In genomic region chr11:34810107-34810562, GRCh38 we compare ENCODE assay signal across 2 cellular contexts.
TF ChIP-seq lines count a peak whose summit lies in the region.

No MANE protein-coding gene starts in this region.

TF ChIP-seq in HepG2, 621 proteins besides CTCF, POLR2A, EP300 and RAD21 (continued from another document):
- TF ChIP-seq STAT6 (CRISPR knock-in tag; IDR thresholded peaks at IDR 0.05; ENCODE audit: borderline replicate concordance) (no peak), ZNF704 (CRISPR knock-in tag; IDR thresholded peaks at IDR 0.05; ENCODE audit: borderline replicate concordance) (no peak), DDIT3 (CRISPR knock-in tag; IDR thresholded peaks at IDR 0.05) (no peak), KAT2B (IDR thresholded peaks at IDR 0.05; ENCODE audit: borderline replicate concordance, low read depth, low read length) (no peak), MZF1 (CRISPR knock-in tag; IDR thresholded peaks at IDR 0.05; ENCODE audit: borderline replicate concordance) (no peak), RBFOX2 (IDR thresholded peaks at IDR 0.05; ENCODE audit: low read depth, low read length) (no peak)

TF ChIP-seq in K562, 482 proteins besides CTCF, POLR2A, EP300 and RAD21 (continued from another document):
- TF ChIP-seq CREB5 (CRISPR knock-in tag; IDR thresholded peaks at IDR 0.05) (no peak), RBFOX2 (IDR thresholded peaks at IDR 0.05; ENCODE audit: low read depth, low read length) (peak; percentile 41; the same call in 1 of the 2 replicates), NR2C2 (CRISPR knock-in tag; IDR thresholded peaks at IDR 0.05) (no peak), NR2C2 (tag; IDR thresholded peaks at IDR 0.05) (no peak), ZNF175 (CRISPR knock-in tag; IDR thresholded peaks at IDR 0.05; ENCODE audit: low read depth) (0 out of 2 replicates have a peak, but pooled peaks have one; percentile 1), NFRKB (IDR thresholded peaks at IDR 0.05; ENCODE audit: low read depth) (peak; percentile 94; the same call in 1 of the 2 replicates), NR2C1 (IDR thresholded peaks at IDR 0.05) (no peak), NR2C1 (tag; IDR thresholded peaks at IDR 0.05) (peak; percentile 29), SMARCA5 (IDR thresholded peaks at IDR 0.05) (peak; percentile 26; the same call in 1 of the 2 replicates), DIDO1 (tag; IDR thresholded peaks at IDR 0.05; ENCODE audit: low read depth) (peak; percentile 66; the same call in 1 of the 2 replicates), ZNF583 (CRISPR knock-in tag; IDR thresholded peaks at IDR 0.05) (no peak), GTF2A2 (tag; IDR thresholded peaks at IDR 0.05) (peak; percentile 37; the same call in 1 of the 2 replicates), ZNF740 (CRISPR knock-in tag; IDR thresholded peaks at IDR 0.05) (no peak), ZNF740 (tag; IDR thresholded peaks at IDR 0.05) (no peak), TAF7 (tag; IDR thresholded peaks at IDR 0.05) (peak; percentile 58), ZBTB33 (CRISPR knock-in tag; IDR thresholded peaks at IDR 0.05) (0 out of 2 replicates have a peak, but pooled peaks have one; percentile 14), ID3 (CRISPR knock-in tag; IDR thresholded peaks at IDR 0.05) (no peak), ID3 (tag; IDR thresholded peaks at IDR 0.05) (peak; percentile 60; the same call in 1 of the 2 replicates), ELF1 (tag; IDR thresholded peaks at IDR 0.05) (peak; percentile 8; the same call in 1 of the 2 replicates), ESRRA (IDR thresholded peaks at IDR 0.05; ENCODE audit: borderline replicate concordance, low read depth) (no peak), KDM4B (IDR thresholded peaks at IDR 0.05; ENCODE audit: borderline replicate concordance in 2 of 2, low read depth in 1 of 2) (no peak), PTTG1 (tag; IDR thresholded peaks at IDR 0.05; ENCODE audit: low read depth) (peak; percentile 69), ZNF639 (CRISPR knock-in tag; conservative IDR thresholded peaks at IDR 0.05 in 1 of 2, IDR thresholded peaks at IDR 0.05 in 1 of 2) (0 out of 4 replicates have a peak, but pooled peaks of 1 of the 2 experiments have one; percentile 15), DMBX1 (CRISPR knock-in tag; IDR thresholded peaks at IDR 0.05; ENCODE audit: borderline replicate concordance) (peak; percentile 25; the same call in 1 of the 2 replicates)
